In the genomic region with DNA sequence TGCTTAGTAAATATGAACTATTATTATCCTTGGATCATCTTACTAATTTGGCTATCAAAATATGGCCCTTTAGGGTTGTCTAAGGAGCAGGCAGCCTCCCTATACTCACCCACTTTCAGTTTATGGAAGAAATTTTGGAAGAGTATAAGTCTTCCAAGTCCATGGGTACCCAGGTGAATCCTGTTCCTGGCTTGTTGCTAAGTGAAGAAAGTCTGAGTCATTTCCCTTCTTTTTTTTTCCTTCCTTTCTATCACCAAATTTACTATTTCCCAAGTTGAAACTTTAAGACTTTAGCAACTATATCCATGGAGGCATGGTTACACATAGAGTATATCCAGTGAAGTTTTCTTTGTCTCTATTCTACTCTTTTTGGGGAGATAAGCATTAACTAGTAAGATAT, we compare ENCODE assay signal across 1 cellular context.
TF ChIP-seq lines count a peak whose summit lies in the region.

No MANE protein-coding gene starts in this region.

TF ChIP-seq in SK-N-SH treated with all-trans-retinoic acid at 6 μM for 48 hours, 23 proteins besides CTCF, POLR2A, EP300 and RAD21 (continued from another document):
- TF ChIP-seq PATZ1 (CRISPR knock-in tag; IDR thresholded peaks at IDR 0.05; ENCODE audit: borderline replicate concordance) (no peak), PPARA (CRISPR knock-in tag; IDR thresholded peaks at IDR 0.05; ENCODE audit: borderline replicate concordance) (no peak), ISL1 (CRISPR knock-in tag; IDR thresholded peaks at IDR 0.05) (no peak), BACH2 (CRISPR knock-in tag; IDR thresholded peaks at IDR 0.05; ENCODE audit: borderline replicate concordance) (no peak), ZNF70 (CRISPR knock-in tag; IDR thresholded peaks at IDR 0.05) (no peak), POU6F1 (CRISPR knock-in tag; IDR thresholded peaks at IDR 0.05; ENCODE audit: borderline replicate concordance, low read depth) (no peak), CSDC2 (CRISPR knock-in tag; IDR thresholded peaks at IDR 0.05) (no peak), ESRRG (CRISPR knock-in tag; IDR thresholded peaks at IDR 0.05) (no peak), GLIS3 (CRISPR knock-in tag; IDR thresholded peaks at IDR 0.05) (no peak)
- TF ChIP-seq, protein P1, sequence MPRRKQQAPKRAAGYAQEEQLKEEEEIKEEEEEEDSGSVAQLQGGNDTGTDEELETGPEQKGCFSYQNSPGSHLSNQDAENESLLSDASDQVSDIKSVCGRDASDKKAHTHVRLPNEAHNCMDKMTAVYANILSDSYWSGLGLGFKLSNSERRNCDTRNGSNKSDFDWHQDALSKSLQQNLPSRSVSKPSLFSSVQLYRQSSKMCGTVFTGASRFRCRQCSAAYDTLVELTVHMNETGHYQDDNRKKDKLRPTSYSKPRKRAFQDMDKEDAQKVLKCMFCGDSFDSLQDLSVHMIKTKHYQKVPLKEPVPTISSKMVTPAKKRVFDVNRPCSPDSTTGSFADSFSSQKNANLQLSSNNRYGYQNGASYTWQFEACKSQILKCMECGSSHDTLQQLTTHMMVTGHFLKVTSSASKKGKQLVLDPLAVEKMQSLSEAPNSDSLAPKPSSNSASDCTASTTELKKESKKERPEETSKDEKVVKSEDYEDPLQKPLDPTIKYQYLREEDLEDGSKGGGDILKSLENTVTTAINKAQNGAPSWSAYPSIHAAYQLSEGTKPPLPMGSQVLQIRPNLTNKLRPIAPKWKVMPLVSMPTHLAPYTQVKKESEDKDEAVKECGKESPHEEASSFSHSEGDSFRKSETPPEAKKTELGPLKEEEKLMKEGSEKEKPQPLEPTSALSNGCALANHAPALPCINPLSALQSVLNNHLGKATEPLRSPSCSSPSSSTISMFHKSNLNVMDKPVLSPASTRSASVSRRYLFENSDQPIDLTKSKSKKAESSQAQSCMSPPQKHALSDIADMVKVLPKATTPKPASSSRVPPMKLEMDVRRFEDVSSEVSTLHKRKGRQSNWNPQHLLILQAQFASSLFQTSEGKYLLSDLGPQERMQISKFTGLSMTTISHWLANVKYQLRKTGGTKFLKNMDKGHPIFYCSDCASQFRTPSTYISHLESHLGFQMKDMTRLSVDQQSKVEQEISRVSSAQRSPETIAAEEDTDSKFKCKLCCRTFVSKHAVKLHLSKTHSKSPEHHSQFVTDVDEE (CRISPR knock-in tag; IDR thresholded peaks at IDR 0.05): no peak
